In genomic region chr1:180927348-180927747, GRCh38 we compare ENCODE assay signal across 1 cellular context.
TF ChIP-seq lines count a peak whose summit lies in the region.

No MANE protein-coding gene starts in this region.

TF ChIP-seq in HepG2, 621 proteins besides CTCF, POLR2A, EP300 and RAD21 (continued from another document and continues in another):
- TF ChIP-seq ZBTB37 (CRISPR knock-in tag; IDR thresholded peaks at IDR 0.05) (no peak), FIP1L1 (IDR thresholded peaks at IDR 0.05; ENCODE audit: borderline replicate concordance, insufficient read depth, low read depth, low read length) (no peak), MIER2 (CRISPR knock-in tag; IDR thresholded peaks at IDR 0.05) (no peak), HIC2 (CRISPR knock-in tag; IDR thresholded peaks at IDR 0.05; ENCODE audit: low read depth) (no peak), ZBTB20 (CRISPR knock-in tag; IDR thresholded peaks at IDR 0.05; ENCODE audit: borderline replicate concordance, low read depth) (no peak), GATAD2A (CRISPR knock-in tag; IDR thresholded peaks at IDR 0.05) (peak; percentile 54; the same call in 1 of the 2 replicates), SAFB2 (CRISPR knock-in tag; IDR thresholded peaks at IDR 0.05; ENCODE audit: borderline replicate concordance, low read depth) (no peak), YY1 (IDR thresholded peaks at IDR 0.05; ENCODE audit: insufficient read depth, insufficient replicate concordance, low read depth, low read length) (no peak), ZNF724P (CRISPR knock-in tag; IDR thresholded peaks at IDR 0.05; ENCODE audit: borderline replicate concordance) (no peak), FOXK2 (IDR thresholded peaks at IDR 0.05) (no peak), ZNF282 (IDR thresholded peaks at IDR 0.05; ENCODE audit: partially characterized antibody) (no peak), NFE2L1 (CRISPR knock-in tag; IDR thresholded peaks at IDR 0.05; ENCODE audit: borderline replicate concordance) (no peak), ADNP (CRISPR knock-in tag; IDR thresholded peaks at IDR 0.05) (no peak), CENPX (CRISPR knock-in tag; IDR thresholded peaks at IDR 0.05) (no peak), MAFF (IDR thresholded peaks at IDR 0.05; ENCODE audit: low read depth, low read length) (no peak), ZC3H13 (CRISPR knock-in tag; IDR thresholded peaks at IDR 0.05) (no peak), ISX (CRISPR knock-in tag; conservative IDR thresholded peaks at IDR 0.05) (no peak), MAFG (CRISPR knock-in tag; IDR thresholded peaks at IDR 0.05) (no peak), RBM39 (IDR thresholded peaks at IDR 0.05; ENCODE audit: low read depth, low read length, poor library complexity, severe bottlenecking) (no peak), ZNF780A (CRISPR knock-in tag; IDR thresholded peaks at IDR 0.05) (0 out of 2 replicates have a peak, but pooled peaks have one; percentile 47), ZNF101 (CRISPR knock-in tag; IDR thresholded peaks at IDR 0.05; ENCODE audit: borderline replicate concordance, low read depth) (no peak), FUBP1 (CRISPR knock-in tag; IDR thresholded peaks at IDR 0.05; ENCODE audit: borderline replicate concordance) (no peak), MAFK (conservative IDR thresholded peaks at IDR 0.05 in 1 of 2, IDR thresholded peaks at IDR 0.05 in 1 of 2; ENCODE audit: low read length in 2 of 2) (no peak), ZNF777 (CRISPR knock-in tag; IDR thresholded peaks at IDR 0.05) (no peak), ZFP91 (CRISPR knock-in tag; IDR thresholded peaks at IDR 0.05; ENCODE audit: borderline replicate concordance) (peak; percentile 29; the same call in 1 of the 2 replicates), RARA (CRISPR knock-in tag; IDR thresholded peaks at IDR 0.05) (no peak), CBX2 (IDR thresholded peaks at IDR 0.05; ENCODE audit: low read depth, low read length) (no peak), CBX2 (CRISPR knock-in tag; IDR thresholded peaks at IDR 0.05; ENCODE audit: low read depth) (no peak), ZMAT5 (CRISPR knock-in tag; IDR thresholded peaks at IDR 0.05; ENCODE audit: borderline replicate concordance, low read depth) (no peak), ZNF841 (CRISPR knock-in tag; IDR thresholded peaks at IDR 0.05; ENCODE audit: borderline replicate concordance) (no peak), ZNF83 (CRISPR knock-in tag; IDR thresholded peaks at IDR 0.05; ENCODE audit: borderline replicate concordance) (no peak), HOXA3 (CRISPR knock-in tag; IDR thresholded peaks at IDR 0.05) (peak; percentile 33; the same call in 1 of the 2 replicates), JDP2 (CRISPR knock-in tag; IDR thresholded peaks at IDR 0.05; ENCODE audit: borderline replicate concordance) (no peak), TBL1XR1 (IDR thresholded peaks at IDR 0.05; ENCODE audit: borderline replicate concordance, low read length, partially characterized antibody) (no peak), RARG (CRISPR knock-in tag; IDR thresholded peaks at IDR 0.05; ENCODE audit: low read depth) (no peak), ARID4A (CRISPR knock-in tag; IDR thresholded peaks at IDR 0.05; ENCODE audit: borderline replicate concordance) (peak; percentile 32; the same call in 1 of the 2 replicates), PHF21A (CRISPR knock-in tag; IDR thresholded peaks at IDR 0.05) (no peak), TEAD3 (CRISPR knock-in tag; optimal IDR thresholded peaks at IDR 0.05; ENCODE audit: borderline replicate concordance) (peak; percentile 27), PCBP1 (IDR thresholded peaks at IDR 0.05; ENCODE audit: borderline replicate concordance, low read depth, low read length) (no peak), MTA1 (CRISPR knock-in tag; IDR thresholded peaks at IDR 0.05; ENCODE audit: borderline replicate concordance) (no peak; the same call in 1 of the 2 replicates), NONO (IDR thresholded peaks at IDR 0.05) (no peak), NONO (CRISPR knock-in tag; conservative IDR thresholded peaks at IDR 0.05) (0 out of 2 replicates have a peak, but pooled peaks have one; percentile 50), YEATS4 (CRISPR knock-in tag; IDR thresholded peaks at IDR 0.05; ENCODE audit: borderline replicate concordance) (no peak)
- TF ChIP-seq, protein P1, sequence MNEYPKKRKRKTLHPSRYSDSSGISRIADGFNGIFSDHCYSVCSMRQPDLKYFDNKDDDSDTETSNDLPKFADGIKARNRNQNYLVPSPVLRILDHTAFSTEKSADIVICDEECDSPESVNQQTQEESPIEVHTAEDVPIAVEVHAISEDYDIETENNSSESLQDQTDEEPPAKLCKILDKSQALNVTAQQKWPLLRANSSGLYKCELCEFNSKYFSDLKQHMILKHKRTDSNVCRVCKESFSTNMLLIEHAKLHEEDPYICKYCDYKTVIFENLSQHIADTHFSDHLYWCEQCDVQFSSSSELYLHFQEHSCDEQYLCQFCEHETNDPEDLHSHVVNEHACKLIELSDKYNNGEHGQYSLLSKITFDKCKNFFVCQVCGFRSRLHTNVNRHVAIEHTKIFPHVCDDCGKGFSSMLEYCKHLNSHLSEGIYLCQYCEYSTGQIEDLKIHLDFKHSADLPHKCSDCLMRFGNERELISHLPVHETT (CRISPR knock-in tag; conservative IDR thresholded peaks at IDR 0.05) = no peak
- TF ChIP-seq, protein P2, sequence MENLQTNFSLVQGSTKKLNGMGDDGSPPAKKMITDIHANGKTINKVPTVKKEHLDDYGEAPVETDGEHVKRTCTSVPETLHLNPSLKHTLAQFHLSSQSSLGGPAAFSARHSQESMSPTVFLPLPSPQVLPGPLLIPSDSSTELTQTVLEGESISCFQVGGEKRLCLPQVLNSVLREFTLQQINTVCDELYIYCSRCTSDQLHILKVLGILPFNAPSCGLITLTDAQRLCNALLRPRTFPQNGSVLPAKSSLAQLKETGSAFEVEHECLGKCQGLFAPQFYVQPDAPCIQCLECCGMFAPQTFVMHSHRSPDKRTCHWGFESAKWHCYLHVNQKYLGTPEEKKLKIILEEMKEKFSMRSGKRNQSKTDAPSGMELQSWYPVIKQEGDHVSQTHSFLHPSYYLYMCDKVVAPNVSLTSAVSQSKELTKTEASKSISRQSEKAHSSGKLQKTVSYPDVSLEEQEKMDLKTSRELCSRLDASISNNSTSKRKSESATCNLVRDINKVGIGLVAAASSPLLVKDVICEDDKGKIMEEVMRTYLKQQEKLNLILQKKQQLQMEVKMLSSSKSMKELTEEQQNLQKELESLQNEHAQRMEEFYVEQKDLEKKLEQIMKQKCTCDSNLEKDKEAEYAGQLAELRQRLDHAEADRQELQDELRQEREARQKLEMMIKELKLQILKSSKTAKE (CRISPR knock-in tag; IDR thresholded peaks at IDR 0.05; ENCODE audit: borderline replicate concordance) = 0 out of 2 replicates have a peak, but pooled peaks have one; percentile 31
- TF ChIP-seq, protein P3, sequence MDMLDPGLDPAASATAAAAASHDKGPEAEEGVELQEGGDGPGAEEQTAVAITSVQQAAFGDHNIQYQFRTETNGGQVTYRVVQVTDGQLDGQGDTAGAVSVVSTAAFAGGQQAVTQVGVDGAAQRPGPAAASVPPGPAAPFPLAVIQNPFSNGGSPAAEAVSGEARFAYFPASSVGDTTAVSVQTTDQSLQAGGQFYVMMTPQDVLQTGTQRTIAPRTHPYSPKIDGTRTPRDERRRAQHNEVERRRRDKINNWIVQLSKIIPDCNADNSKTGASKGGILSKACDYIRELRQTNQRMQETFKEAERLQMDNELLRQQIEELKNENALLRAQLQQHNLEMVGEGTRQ (IDR thresholded peaks at IDR 0.05; ENCODE audit: low read depth, low read length) = no peak
- TF ChIP-seq, protein P3 (CRISPR knock-in tag; IDR thresholded peaks at IDR 0.05; ENCODE audit: borderline replicate concordance) = no peak
- TF ChIP-seq, protein P4, sequence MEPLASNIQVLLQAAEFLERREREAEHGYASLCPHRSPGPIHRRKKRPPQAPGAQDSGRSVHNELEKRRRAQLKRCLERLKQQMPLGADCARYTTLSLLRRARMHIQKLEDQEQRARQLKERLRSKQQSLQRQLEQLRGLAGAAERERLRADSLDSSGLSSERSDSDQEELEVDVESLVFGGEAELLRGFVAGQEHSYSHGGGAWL (CRISPR knock-in tag; IDR thresholded peaks at IDR 0.05) = 0 out of 2 replicates have a peak, but pooled peaks have one; percentile 41
- TF ChIP-seq, protein P5, sequence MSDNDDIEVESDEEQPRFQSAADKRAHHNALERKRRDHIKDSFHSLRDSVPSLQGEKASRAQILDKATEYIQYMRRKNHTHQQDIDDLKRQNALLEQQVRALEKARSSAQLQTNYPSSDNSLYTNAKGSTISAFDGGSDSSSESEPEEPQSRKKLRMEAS (IDR thresholded peaks at IDR 0.05) = peak; percentile 30; the same call in 1 of the 2 replicates
